ENCODE assay signal across 16 cellular contexts in the genomic region with DNA sequence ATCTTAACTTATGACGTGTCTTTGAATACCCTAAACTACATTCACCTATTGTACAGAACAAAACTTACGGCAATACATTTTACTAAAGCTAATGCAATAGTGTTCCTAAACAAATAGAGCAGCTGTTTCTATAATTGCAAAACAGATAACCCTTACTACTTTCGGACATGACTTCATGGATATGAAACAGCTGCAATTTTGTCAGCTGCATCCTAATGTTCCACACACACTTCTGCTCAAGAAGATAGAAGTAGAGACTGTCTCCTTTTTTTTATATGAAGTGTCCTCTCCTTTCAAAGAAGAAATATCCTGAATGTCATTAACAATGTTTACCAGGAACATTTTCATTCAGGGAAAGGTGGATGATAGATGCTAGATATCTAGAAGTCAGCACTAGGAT.
"Had no signal": no experiment of that assay in that cellular context is flagged by ENCODE, and none has a peak within 500 bp of the region (broad histone marks: within the 10 kb centered on the region; RNA-seq: fewer than 3 reads in every experiment).

No MANE protein-coding gene starts in this region.

- H3K36me3 ChIP-seq: cardiac muscle cell, transverse colon, vagina had no signal

- H3K4me1 ChIP-seq: foreskin keratinocyte, transverse colon, vagina had no signal

- H3K9me3 ChIP-seq: transverse colon, vagina had no signal

- H3K27me3 ChIP-seq: cardiac muscle cell, foreskin keratinocyte, transverse colon, vagina had no signal

- ATAC-seq: activated CD4-positive, alpha-beta T cell treated with anti-CD3 and anti-CD28 coated beads for 36 hours; foreskin keratinocyte; left colon; naive thymus-derived CD4-positive, alpha-beta T cell; stimulated activated naive CD8-positive, alpha-beta T cell treated with anti-CD3 and anti-CD28 coated beads, Interleukin-15, Interleukin-2, amounts not matched to agents 100 U/mL and 50 U/mL, for 24 hours had no signal

- H3K4me3 ChIP-seq: cardiac muscle cell, coronary artery, transverse colon, vagina had no signal

- H3K27ac ChIP-seq: cardiac muscle cell, coronary artery, foreskin keratinocyte, transverse colon, vagina had no signal

- DNase-seq: activated CD4-positive, alpha-beta memory T cell treated with anti-CD3 and anti-CD28 coated beads, Interleukin-2, amount 10 ng/mL, durations not matched to agents 7 days and 5 days; activated CD4-positive, alpha-beta T cell treated with anti-CD3 and anti-CD28 coated beads for 36 hours; activated effector memory CD4-positive, alpha-beta T cell treated with Interleukin-2 at 50 U/mL for 16 hours; activated naive CD4-positive, alpha-beta T cell treated with anti-CD3 and anti-CD28 coated beads, Interleukin-2, amount 50 U/mL, for 16 hours; activated T-cell treated with anti-CD3 and anti-CD28 coated beads, Interleukin-2, amount 50 U/mL, for 24 hours; effector CD4-positive, alpha-beta T cell; foreskin keratinocyte; left colon; naive thymus-derived CD4-positive, alpha-beta T cell; retina; stimulated activated naive CD8-positive, alpha-beta T cell treated with anti-CD3 and anti-CD28 coated beads, Interleukin-15, Interleukin-2, amounts not matched to agents 100 U/mL and 50 U/mL, for 24 hours; T-helper 1 cell; transverse colon had no signal
